ENCODE assay signal across 8 cellular contexts in genomic region chr12:85920324-85920947, GRCh38. TPM values are rescaled to one million over a fixed set of nuclear protein-coding genes. Genes with fewer than 3 reads are reported as not detected.
DNase-seq lines count a peak whose midpoint lies in the region; ATAC-seq and TF ChIP-seq lines count a peak whose summit lies in the region.

No MANE protein-coding gene starts in this region.

- H3K36me3 ChIP-seq in mammary epithelial cell (ENCODE audit: insufficient read depth, low read length): no peaks in the 10 kb centered on the region
- no peaks in the 10 kb centered on the region for H3K36me3 ChIP-seq in effector memory CD4-positive, alpha-beta T cell (ENCODE audit: control insufficient read depth, insufficient read depth, low read length)

- no peaks in the 10 kb centered on the region for H3K9me3 ChIP-seq in mammary epithelial cell (replicated peaks; ENCODE audit: insufficient read depth, low read length)
- H3K9me3 ChIP-seq in effector memory CD4-positive, alpha-beta T cell (ENCODE audit: control insufficient read depth, low read length): no peaks in the 10 kb centered on the region

- H3K9me3 Mint-ChIP-seq in stimulated activated naive CD8-positive, alpha-beta T cell treated with anti-CD3 and anti-CD28 coated beads, Interleukin-15, amount 100 ng/mL, for 72 hours: no peaks in the 10 kb centered on the region

- BruUV-seq in mammary epithelial cell (replicated peaks; lab: Mats Ljungman, UMichigan): no TSS peak

- H3K4me2 ChIP-seq in mammary epithelial cell (ENCODE audit: insufficient read depth, low read depth, low read length): peak overlapping the region; percentile 30

- DNase-seq in stimulated activated naive CD8-positive, alpha-beta T cell treated with anti-CD3 and anti-CD28 coated beads, Interleukin-15, amount 100 ng/mL, for 72 hours: no peak
- no peak for DNase-seq in stimulated activated naive CD8-positive, alpha-beta T cell treated with anti-CD3 and anti-CD28 coated beads, Interleukin-15, Interleukin-2, amounts not matched to agents 100 U/mL and 50 U/mL, for 24 hours
- DNase-seq in NCI-H345 (lab: John Stamatoyannopoulos, UW) (peak; percentile 55), mammary epithelial cell (peak; percentile 12), middle frontal gyrus (ENCODE audit: extremely low spot score, low spot score) (peak; percentile 39)
- DNase-seq in effector memory CD4-positive, alpha-beta T cell: no peak

- peak; percentile 33 for ATAC-seq in stimulated activated naive CD8-positive, alpha-beta T cell treated with anti-CD3 and anti-CD28 coated beads, Interleukin-15, amount 100 ng/mL, for 72 hours
- no peak for ATAC-seq in stimulated activated naive CD8-positive, alpha-beta T cell treated with anti-CD3 and anti-CD28 coated beads, Interleukin-15, Interleukin-2, amounts not matched to agents 100 U/mL and 50 U/mL, for 24 hours
- peak; percentile 59 for ATAC-seq in HG03060 (IDR thresholded peaks at IDR 0.05; ENCODE audit: low read depth, unreplicated experiment)
- ATAC-seq in GM21528 (IDR thresholded peaks at IDR 0.05; ENCODE audit: low FRiP score, unreplicated experiment): no peak

- no peak overlapping the region for H2AFZ ChIP-seq in mammary epithelial cell (ENCODE audit: low read depth, low read length)

- H3K27ac Mint-ChIP-seq in stimulated activated naive CD8-positive, alpha-beta T cell treated with anti-CD3 and anti-CD28 coated beads, Interleukin-15, amount 100 ng/mL, for 72 hours: no peak overlapping the region

- H3K4me1 Mint-ChIP-seq in stimulated activated naive CD8-positive, alpha-beta T cell treated with anti-CD3 and anti-CD28 coated beads, Interleukin-15, amount 100 ng/mL, for 72 hours: no peaks in the 10 kb centered on the region

- no peaks in the 10 kb centered on the region for H3K79me2 ChIP-seq in mammary epithelial cell (ENCODE audit: insufficient read depth, low read length)

- dilution Hi-C loops in mammary epithelial cell (cut with HindIII; ENCODE audit: low sequenced_read_pairs): no loop called here

- H3K4me3 Mint-ChIP-seq in stimulated activated naive CD8-positive, alpha-beta T cell treated with anti-CD3 and anti-CD28 coated beads, Interleukin-15, amount 100 ng/mL, for 72 hours: no peak overlapping the region

- no peaks in the 10 kb centered on the region for H4K20me1 ChIP-seq in mammary epithelial cell (ENCODE audit: insufficient read depth, low read length)

- H3K27me3 Mint-ChIP-seq in stimulated activated naive CD8-positive, alpha-beta T cell treated with anti-CD3 and anti-CD28 coated beads, Interleukin-15, amount 100 ng/mL, for 72 hours: no peaks in the 10 kb centered on the region

- in situ Hi-C loops in mammary epithelial cell (cut with MboI; ENCODE audit: low sequenced_read_pairs in 2 of 2): no loop called here

- no peak overlapping the region for H3K4me3 ChIP-seq in mammary epithelial cell (replicated peaks in 1 of 3; ENCODE audit: insufficient read depth in 1 of 3, low read depth in 2 of 3, low read length in 3 of 3)
- no peak overlapping the region for H3K4me3 ChIP-seq in effector memory CD4-positive, alpha-beta T cell (ENCODE audit: insufficient read depth, low read depth, low read length, poor library complexity, severe bottlenecking)

- H3K9ac ChIP-seq in mammary epithelial cell (ENCODE audit: insufficient read depth, low read length): no peak overlapping the region

- TF ChIP-seq CTCF in mammary epithelial cell (conservative IDR thresholded peaks at IDR 0.05 in 1 of 2, IDR thresholded peaks at IDR 0.05 in 1 of 2; ENCODE audit: extremely low read depth in 1 of 2, insufficient read depth in 1 of 2, low read depth in 1 of 2, low read length in 2 of 2): peak; percentile 49 to 50

- H3K4me1 ChIP-seq in mammary epithelial cell (ENCODE audit: insufficient read depth, low read length): no peaks in the 10 kb centered on the region
- no peaks in the 10 kb centered on the region for H3K4me1 ChIP-seq in effector memory CD4-positive, alpha-beta T cell (ENCODE audit: control insufficient read depth, insufficient read depth, low read length, poor library complexity, severe bottlenecking)

- CTCF ChIA-PET in mammary epithelial cell (lab: Charles Lee; ENCODE audit: low non-redundant PET): interaction anchor here (0.5 to 0.7 kb wide), 2 partner anchors 453 to 844 kb away, joined by 4 read pairs; no protein-coding TSS in a partner anchor

- no peaks in the 10 kb centered on the region for H3K27me3 ChIP-seq in mammary epithelial cell (ENCODE audit: insufficient read depth, low read length)
- H3K27me3 ChIP-seq in effector memory CD4-positive, alpha-beta T cell (replicated peaks; ENCODE audit: control insufficient read depth, insufficient read depth, low read length, poor library complexity, severe bottlenecking): no peaks in the 10 kb centered on the region

- intact Hi-C loops in mammary epithelial cell (cut with micrococcal nuclease): loop anchor here (1.0 to 10.0 kb wide), 3 partner anchors 452 to 994 kb away; no protein-coding TSS in a partner anchor

- H3K27ac ChIP-seq in mammary epithelial cell (ENCODE audit: insufficient read depth, low read depth, low read length): no peak overlapping the region
- H3K27ac ChIP-seq in effector memory CD4-positive, alpha-beta T cell (ENCODE audit: insufficient read depth, low read length, poor library complexity, severe bottlenecking): no peak overlapping the region

- 0% methylated on average over 3 of the region's 3 CpGs for WGBS in mammary epithelial cell (ENCODE audit: low coverage, missing lambda C conversion rate)

RNA-seq across cellular contexts. Expression of gene NTS, which starts 46.3 kb away (rescaled TPM):
- not detected for total RNA-seq in mammary epithelial cell
- not detected for polyA plus RNA-seq in mammary epithelial cell
- polyA minus RNA-seq in mammary epithelial cell: not detected

Comparison
In these comparisons a context has a peak if more than half of its experiments do, and no peak if none do; other contexts are left out.
1. ATAC-seq: peak in stimulated activated naive CD8-positive, alpha-beta T cell treated with anti-CD3 and anti-CD28 coated beads, Interleukin-15, amount 100 ng/mL, for 72 hours (single experiment) and HG03060 (single experiment); none in stimulated activated naive CD8-positive, alpha-beta T cell treated with anti-CD3 and anti-CD28 coated beads, Interleukin-15, Interleukin-2, amounts not matched to agents 100 U/mL and 50 U/mL, for 24 hours (single experiment) and GM21528 (single experiment).
2. DNase-seq: peak in NCI-H345 (single experiment), mammary epithelial cell (single experiment) and middle frontal gyrus (single experiment); none in stimulated activated naive CD8-positive, alpha-beta T cell treated with anti-CD3 and anti-CD28 coated beads, Interleukin-15, amount 100 ng/mL, for 72 hours (0 of 2), stimulated activated naive CD8-positive, alpha-beta T cell treated with anti-CD3 and anti-CD28 coated beads, Interleukin-15, Interleukin-2, amounts not matched to agents 100 U/mL and 50 U/mL, for 24 hours (single experiment) and effector memory CD4-positive, alpha-beta T cell (0 of 3).